In the genomic region with DNA sequence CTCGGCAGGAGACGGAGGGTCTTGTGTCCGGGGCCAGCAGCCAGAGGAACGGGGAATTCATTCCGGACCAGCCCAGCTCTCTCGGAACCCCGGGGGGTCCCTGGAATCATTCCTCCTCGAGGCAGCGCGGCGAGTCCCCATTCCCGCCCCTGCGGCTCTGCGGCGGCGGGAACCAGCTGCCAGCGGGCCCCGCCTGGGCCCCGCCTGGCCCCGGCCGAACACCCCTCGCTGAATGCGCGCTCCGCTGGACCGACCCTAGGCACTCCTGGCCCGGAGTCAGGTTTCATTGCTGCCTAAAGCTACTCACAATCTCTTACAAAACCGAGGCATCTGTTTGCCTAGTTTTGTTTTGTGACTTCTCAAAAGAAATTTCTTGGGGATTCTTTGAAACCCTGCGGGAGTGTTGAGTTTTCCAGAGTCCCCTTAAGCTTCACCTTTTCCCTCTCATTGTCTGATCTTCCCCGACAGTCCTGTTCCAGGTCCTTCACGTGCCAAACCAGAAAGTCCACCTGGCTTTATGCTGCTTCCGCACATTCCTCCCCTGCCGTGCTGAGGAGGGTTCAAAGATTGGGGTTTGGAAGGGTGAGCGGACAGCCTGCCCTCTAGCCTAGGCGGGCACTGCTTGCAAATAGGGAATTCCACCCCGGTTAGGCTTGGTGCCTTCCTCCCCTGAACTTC, we compare ENCODE assay signal across 8 cellular contexts. TPM values are rescaled to one million over a fixed set of nuclear protein-coding genes. Genes with fewer than 3 reads are reported as not detected.
DNase-seq lines count a peak whose midpoint lies in the region; ATAC-seq and TF ChIP-seq lines count a peak whose summit lies in the region.

No MANE protein-coding gene starts in this region.

- H3K9me3 ChIP-seq in lower lobe of right lung (no peaks in the 10 kb centered on the region), thoracic aorta (no peaks in the 10 kb centered on the region)

- peak; percentile 69 for DNase-seq in Right ventricle myocardium inferior (ENCODE audit: missing footprints)
- DNase-seq in cardiac septum (ENCODE audit: low spot score), result no peak
- DNase-seq in RKO (ENCODE audit: low spot score), result peak; percentile 42
- DNase-seq in dermis blood vessel endothelial cell, result peak; percentile 46
- peak; percentile 48 for DNase-seq in lower lobe of right lung
- DNase-seq in thoracic aorta (ENCODE audit: low spot score), result no peak
- no peak for DNase-seq in DMS79 treated with DMSO at 0.1 percent for 48 hours (lab: John Stamatoyannopoulos, UW)

- H3K4me1 ChIP-seq in lower lobe of right lung (peaks cover 38% of the 10 kb centered on the region), thoracic aorta (ENCODE audit: control insufficient read depth in 1 of 2, low read depth in 2 of 2) (peaks cover 12 to 24% of the 10 kb centered on the region in 2 donors)

- H3K27ac ChIP-seq in lower lobe of right lung (peak overlapping the region; percentile 88), thoracic aorta (peak overlapping the region; percentile 85 to 90)

- no peak for TF ChIP-seq CTCF in lower lobe of right lung (IDR thresholded peaks at IDR 0.05)
- TF ChIP-seq CTCF in thoracic aorta (IDR thresholded peaks at IDR 0.05), result no peak

- H3K27me3 ChIP-seq in lower lobe of right lung (ENCODE audit: low read depth) (no peaks in the 10 kb centered on the region), thoracic aorta (replicated peaks; ENCODE audit: insufficient read depth) (no peaks in the 10 kb centered on the region)

- H3K4me3 ChIP-seq in lower lobe of right lung (peak overlapping the region; percentile 86), thoracic aorta (peak overlapping the region; percentile 94)

- ATAC-seq in Right ventricle myocardium inferior, result peak; percentile 60
- peak; percentile 29 for ATAC-seq in HG02938 (IDR thresholded peaks at IDR 0.05; ENCODE audit: unreplicated experiment)
- ATAC-seq in lower lobe of right lung, result peak; percentile 79 to 80
- no peak for ATAC-seq in thoracic aorta (ENCODE audit: insufficient number of reproducible peaks, low FRiP score, low read depth)

- intact Hi-C loops in Right ventricle myocardium inferior (cut with DNase I) (loop anchor here (2.0 to 5.0 kb wide), 5 partner anchors 20 to 134 kb away; no protein-coding TSS in a partner anchor), cardiac septum (cut with DNase I) (loop anchor here (2.0 to 5.0 kb wide), 4 partner anchors 16 to 130 kb away; no protein-coding TSS in a partner anchor), lower lobe of right lung (cut with DNase I) (no loop called here)

- H3K36me3 ChIP-seq in lower lobe of right lung, result no peaks in the 10 kb centered on the region
- H3K36me3 ChIP-seq in thoracic aorta, result no peaks in the 10 kb centered on the region

RNA-seq across cellular contexts. Expression of gene ARHGAP10, which starts 0.8 kb away (rescaled TPM):
- total RNA-seq in Right ventricle myocardium inferior, result 71.8 TPM
- 41.8 TPM for total RNA-seq in cardiac septum
- 12.3 and 14.6 TPM in 2 replicates for total RNA-seq in dermis blood vessel endothelial cell
- 26.4 TPM for total RNA-seq in lower lobe of right lung
- total RNA-seq in thoracic aorta, result 100 to 1,000 TPM; 195 to 211 TPM

RNA-seq across cellular contexts. Expression of gene PRMT9, which starts 48.7 kb away (rescaled TPM):
- total RNA-seq in Right ventricle myocardium inferior (4.2 TPM), cardiac septum (6.8 TPM), dermis blood vessel endothelial cell (10.1 and 11.1 TPM in 2 replicates), lower lobe of right lung (9.4 TPM), thoracic aorta (10 to 100 TPM in 1 of 2 donors, 1 to 10 TPM in 1; 3.5 to 11.9 TPM)

Comparison
In these comparisons a context has a peak if more than half of its experiments do, and no peak if none do; other contexts are left out.
1. DNase-seq: peak in Right ventricle myocardium inferior (single experiment), RKO (single experiment), dermis blood vessel endothelial cell (single experiment) and lower lobe of right lung (single experiment); none in cardiac septum (single experiment), thoracic aorta (single experiment) and DMS79 treated with DMSO at 0.1 percent for 48 hours (single experiment).